Comparison of ENCODE assay signal across 13 cellular contexts in the genomic region with DNA sequence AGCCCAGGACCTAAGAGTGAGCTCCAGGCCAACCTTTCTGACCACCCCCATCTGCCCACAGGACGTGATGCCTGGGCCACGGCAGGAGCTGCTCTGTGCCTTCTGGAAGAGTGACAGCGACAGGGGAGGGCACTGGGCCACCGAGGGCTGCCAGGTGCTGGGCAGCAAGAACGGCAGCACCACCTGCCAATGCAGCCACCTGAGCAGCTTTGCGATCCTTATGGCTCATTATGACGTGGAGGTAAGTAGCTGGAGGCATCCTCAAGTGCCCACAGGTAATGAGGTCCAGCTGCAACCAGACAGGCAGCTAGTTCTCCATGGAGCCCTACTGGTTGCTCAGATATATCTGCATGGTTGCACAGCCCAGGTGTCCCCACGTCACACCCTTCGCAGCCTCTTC. TPM values are rescaled to one million over a fixed set of nuclear protein-coding genes. Genes with fewer than 3 reads are reported as not detected.
DNase-seq lines count a peak whose midpoint lies in the region; ATAC-seq lines count a peak whose summit lies in the region.
"Had no signal": no experiment of that assay in that cellular context is flagged by ENCODE, and none has a peak within 500 bp of the region (broad histone marks: within the 10 kb centered on the region; RNA-seq: fewer than 3 reads in every experiment).

No MANE protein-coding gene starts in this region.

- H3K9ac ChIP-seq in neuronal stem cell (ENCODE audit: low read depth, low read length, poor library complexity), result no peak overlapping the region

- H4K8ac ChIP-seq in neuronal stem cell (ENCODE audit: low read depth, low read length), result no peak overlapping the region

- no peak overlapping the region for H3K27ac ChIP-seq in neuronal stem cell (replicated peaks; ENCODE audit: low read length)

- no peaks in the 10 kb centered on the region for H3K9me3 ChIP-seq in neuronal stem cell (replicated peaks in 1 of 2; ENCODE audit: control insufficient read depth in 2 of 2, insufficient read depth in 1 of 2, low read depth in 1 of 2, low read length in 2 of 2)
- H3K9me3 ChIP-seq: gastroesophageal sphincter had no signal

- peak overlapping the region; percentile 4 for H2BK12ac ChIP-seq in neuronal stem cell (ENCODE audit: low read length)

- peaks cover 0 to 3% (median 0%) of the 10 kb centered on the region in 3 experiments for H3K27me3 ChIP-seq in neuronal stem cell (ENCODE audit: control insufficient read depth in 3 of 3, insufficient read depth in 3 of 3, low read depth in 1 of 3, low read length in 3 of 3)
- H3K27me3 ChIP-seq: gastroesophageal sphincter had no signal

- DNase-seq in activated CD8-positive, alpha-beta memory T cell treated with anti-CD3 and anti-CD28 coated beads, Interleukin-2, amount 10 ng/mL, durations not matched to agents 7 days and 5 days, result no peak
- DNase-seq in activated CD8-positive, alpha-beta memory T cell treated with anti-CD3 and anti-CD28 coated beads, Interleukin-2, amount 50 U/mL, for 4 hours, result no peak
- DNase-seq in NCI-H1417 treated with DMSO at 0.1 percent for 48 hours (lab: John Stamatoyannopoulos, UW) (peak; percentile 41), neuronal stem cell (ENCODE audit: low spot score) (no peak), iPS-NIHi7 (ENCODE audit: extremely low spot score) (no peak), hippocampal formation (lab: John Stamatoyannopoulos, UW) (no peak)
- DNase-seq: DND-41, endodermal cell, GOT3 had no signal

- H2AFZ ChIP-seq in neuronal stem cell (ENCODE audit: low read length), result no peak overlapping the region

- H3K4me3 Mint-ChIP-seq in activated CD8-positive, alpha-beta memory T cell treated with anti-CD3 and anti-CD28 coated beads, Interleukin-2, amount 10 ng/mL, durations not matched to agents 7 days and 5 days, result no peak overlapping the region
- H3K4me3 Mint-ChIP-seq in activated T-helper 17 cell treated with anti-CD3 and anti-CD28 coated beads, Interleukin-2, amount 50 U/mL, for 72 hours, result no peak overlapping the region
- H3K4me3 Mint-ChIP-seq: endodermal cell had no signal

- H2BK5ac ChIP-seq in neuronal stem cell (ENCODE audit: low read length), result no peak overlapping the region

- H3K79me1 ChIP-seq in neuronal stem cell (ENCODE audit: low read depth, low read length), result no peaks in the 10 kb centered on the region

- H2BK15ac ChIP-seq in neuronal stem cell (ENCODE audit: low read length), result no peak overlapping the region

- H3K4me1 Mint-ChIP-seq in activated CD8-positive, alpha-beta memory T cell treated with anti-CD3 and anti-CD28 coated beads, Interleukin-2, amount 10 ng/mL, durations not matched to agents 7 days and 5 days, result peaks cover 22% of the 10 kb centered on the region
- peaks cover 5% of the 10 kb centered on the region for H3K4me1 Mint-ChIP-seq in activated T-helper 17 cell treated with anti-CD3 and anti-CD28 coated beads, Interleukin-2, amount 50 U/mL, for 72 hours

- H2AK5ac ChIP-seq in neuronal stem cell (ENCODE audit: low read depth, low read length), result no peak overlapping the region

- no peak overlapping the region for H3K14ac ChIP-seq in neuronal stem cell (ENCODE audit: low read length)

- H3K23ac ChIP-seq in neuronal stem cell (ENCODE audit: low read depth, low read length, poor library complexity), result peak overlapping the region; percentile 80

- H3K4me2 ChIP-seq in neuronal stem cell (ENCODE audit: insufficient read depth, low read length, poor library complexity, severe bottlenecking), result no peak overlapping the region

- peak overlapping the region; percentile 0 for H3K18ac ChIP-seq in neuronal stem cell (ENCODE audit: low read length)

- CTCF ChIA-PET in activated CD8-positive, alpha-beta memory T cell treated with anti-CD3 and anti-CD28 coated beads, Interleukin-2, amount 10 ng/mL, durations not matched to agents 7 days and 5 days (lab: Charles Lee), result interaction anchor here (0.9 to 14.1 kb wide), 6 partner anchors 12 to 267 kb away, joined by 3 to 211 read pairs (median 14); a partner anchor contains a TSS

- peak overlapping the region in 1 of 2 donors; percentile 32 for H3K4me3 ChIP-seq in neuronal stem cell (ENCODE audit: low read length in 2 of 2)
- H3K4me3 ChIP-seq: gastroesophageal sphincter had no signal

- H3K36me3 Mint-ChIP-seq in activated CD8-positive, alpha-beta memory T cell treated with anti-CD3 and anti-CD28 coated beads, Interleukin-2, amount 10 ng/mL, durations not matched to agents 7 days and 5 days, result peaks cover 67% of the 10 kb centered on the region
- H3K36me3 Mint-ChIP-seq in activated T-helper 17 cell treated with anti-CD3 and anti-CD28 coated beads, Interleukin-2, amount 50 U/mL, for 72 hours (ENCODE audit: low read depth), result peaks cover 100% of the 10 kb centered on the region

- H3K9me3 Mint-ChIP-seq in activated CD8-positive, alpha-beta memory T cell treated with anti-CD3 and anti-CD28 coated beads, Interleukin-2, amount 10 ng/mL, durations not matched to agents 7 days and 5 days (ENCODE audit: low read depth), result no peaks in the 10 kb centered on the region
- H3K9me3 Mint-ChIP-seq in activated T-helper 17 cell treated with anti-CD3 and anti-CD28 coated beads, Interleukin-2, amount 50 U/mL, for 72 hours, result no peaks in the 10 kb centered on the region
- H3K9me3 Mint-ChIP-seq: endodermal cell had no signal

- no CpG with 5 or more reads among the region's 9 CpGs for WGBS in neuronal stem cell (ENCODE audit: extremely low coverage in 2 of 2, insufficient read length in 2 of 2, insufficient replicate concordance in 1 of 2), 2 donors

- H3K27ac Mint-ChIP-seq in activated CD8-positive, alpha-beta memory T cell treated with anti-CD3 and anti-CD28 coated beads, Interleukin-2, amount 10 ng/mL, durations not matched to agents 7 days and 5 days, result peak overlapping the region; percentile 38
- H3K27ac Mint-ChIP-seq in activated T-helper 17 cell treated with anti-CD3 and anti-CD28 coated beads, Interleukin-2, amount 50 U/mL, for 72 hours, result peak overlapping the region; percentile 54
- H3K27ac Mint-ChIP-seq: endodermal cell, progenitor cell of endocrine pancreas had no signal

- no peak for ATAC-seq in activated CD8-positive, alpha-beta memory T cell treated with anti-CD3 and anti-CD28 coated beads, Interleukin-2, amount 10 ng/mL, durations not matched to agents 7 days and 5 days
- no peak for ATAC-seq in activated T-helper 17 cell treated with anti-CD3 and anti-CD28 coated beads, Interleukin-2, amount 50 U/mL, for 72 hours (replicated peaks)
- ATAC-seq in GM19023 (IDR thresholded peaks at IDR 0.05; ENCODE audit: unreplicated experiment), result no peak
- ATAC-seq: gastroesophageal sphincter had no signal

- H3K4ac ChIP-seq in neuronal stem cell (ENCODE audit: low read length), result no peak overlapping the region

- H3K36me3 ChIP-seq in neuronal stem cell (replicated peaks in 1 of 2; ENCODE audit: control insufficient read depth in 2 of 2, insufficient read depth in 2 of 2, low read length in 2 of 2), result peaks cover 22 to 31% of the 10 kb centered on the region in 2 donors

- H3K4me1 ChIP-seq in neuronal stem cell (ENCODE audit: control insufficient read depth in 2 of 2, insufficient read depth in 1 of 2, low read depth in 1 of 2, low read length in 2 of 2), result peaks cover 3 to 7% of the 10 kb centered on the region in 2 donors

- H2BK120ac ChIP-seq in neuronal stem cell (ENCODE audit: low read depth, low read length), result no peak overlapping the region

- no peaks in the 10 kb centered on the region for H3K27me3 Mint-ChIP-seq in activated CD8-positive, alpha-beta memory T cell treated with anti-CD3 and anti-CD28 coated beads, Interleukin-2, amount 10 ng/mL, durations not matched to agents 7 days and 5 days
- H3K27me3 Mint-ChIP-seq in activated T-helper 17 cell treated with anti-CD3 and anti-CD28 coated beads, Interleukin-2, amount 50 U/mL, for 72 hours, result no peaks in the 10 kb centered on the region
- H3K27me3 Mint-ChIP-seq: progenitor cell of endocrine pancreas had no signal

- H4K91ac ChIP-seq in neuronal stem cell (ENCODE audit: low read depth, low read length, poor library complexity), result no peak overlapping the region

RNA-seq across cellular contexts. Expression of a gene that starts 14.8 kb away (rescaled TPM):
- total RNA-seq in activated CD8-positive, alpha-beta memory T cell treated with anti-CD3 and anti-CD28 coated beads, Interleukin-2, amount 10 ng/mL, durations not matched to agents 7 days and 5 days, result 100 to 1,000 TPM; 273 to 311 TPM
- 100 to 1,000 TPM; 132 to 260 TPM for total RNA-seq in activated T-helper 17 cell treated with anti-CD3 and anti-CD28 coated beads, Interleukin-2, amount 50 U/mL, for 72 hours
- 75.6 TPM for polyA plus RNA-seq in neuronal stem cell (2013, experiment 1 of 2)
- 76.2 TPM for polyA plus RNA-seq in neuronal stem cell (2013, experiment 2 of 2)

RNA-seq across cellular contexts. Expression of a gene that starts 23.1 kb away (rescaled TPM):
- total RNA-seq in activated CD8-positive, alpha-beta memory T cell treated with anti-CD3 and anti-CD28 coated beads, Interleukin-2, amount 10 ng/mL, durations not matched to agents 7 days and 5 days, result 100 to 1,000 TPM; 276 to 311 TPM
- 100 to 1,000 TPM; 184 to 261 TPM for total RNA-seq in activated T-helper 17 cell treated with anti-CD3 and anti-CD28 coated beads, Interleukin-2, amount 50 U/mL, for 72 hours
- polyA plus RNA-seq in neuronal stem cell (2013, experiment 1 of 2), result 0.74 TPM
- 0.72 TPM for polyA plus RNA-seq in neuronal stem cell (2013, experiment 2 of 2)

RNA-seq across cellular contexts. Expression of a gene that starts 28.8 kb away (rescaled TPM):
- 100 to 1,000 TPM; 224 to 236 TPM for total RNA-seq in activated CD8-positive, alpha-beta memory T cell treated with anti-CD3 and anti-CD28 coated beads, Interleukin-2, amount 10 ng/mL, durations not matched to agents 7 days and 5 days
- 100 to 1,000 TPM; 121 to 171 TPM for total RNA-seq in activated T-helper 17 cell treated with anti-CD3 and anti-CD28 coated beads, Interleukin-2, amount 50 U/mL, for 72 hours
- 70.0 TPM for polyA plus RNA-seq in neuronal stem cell (2013, experiment 1 of 2)
- 68.8 TPM for polyA plus RNA-seq in neuronal stem cell (2013, experiment 2 of 2)
